Comparison of ENCODE assay signal across 1 cellular context in genomic region chr4:53150631-53151488, GRCh38.
TF ChIP-seq lines count a peak whose summit lies in the region.

No MANE protein-coding gene starts in this region.

TF ChIP-seq in K562, 482 proteins besides CTCF, POLR2A, EP300 and RAD21 (continued from another document):
- TF ChIP-seq, protein P1, sequence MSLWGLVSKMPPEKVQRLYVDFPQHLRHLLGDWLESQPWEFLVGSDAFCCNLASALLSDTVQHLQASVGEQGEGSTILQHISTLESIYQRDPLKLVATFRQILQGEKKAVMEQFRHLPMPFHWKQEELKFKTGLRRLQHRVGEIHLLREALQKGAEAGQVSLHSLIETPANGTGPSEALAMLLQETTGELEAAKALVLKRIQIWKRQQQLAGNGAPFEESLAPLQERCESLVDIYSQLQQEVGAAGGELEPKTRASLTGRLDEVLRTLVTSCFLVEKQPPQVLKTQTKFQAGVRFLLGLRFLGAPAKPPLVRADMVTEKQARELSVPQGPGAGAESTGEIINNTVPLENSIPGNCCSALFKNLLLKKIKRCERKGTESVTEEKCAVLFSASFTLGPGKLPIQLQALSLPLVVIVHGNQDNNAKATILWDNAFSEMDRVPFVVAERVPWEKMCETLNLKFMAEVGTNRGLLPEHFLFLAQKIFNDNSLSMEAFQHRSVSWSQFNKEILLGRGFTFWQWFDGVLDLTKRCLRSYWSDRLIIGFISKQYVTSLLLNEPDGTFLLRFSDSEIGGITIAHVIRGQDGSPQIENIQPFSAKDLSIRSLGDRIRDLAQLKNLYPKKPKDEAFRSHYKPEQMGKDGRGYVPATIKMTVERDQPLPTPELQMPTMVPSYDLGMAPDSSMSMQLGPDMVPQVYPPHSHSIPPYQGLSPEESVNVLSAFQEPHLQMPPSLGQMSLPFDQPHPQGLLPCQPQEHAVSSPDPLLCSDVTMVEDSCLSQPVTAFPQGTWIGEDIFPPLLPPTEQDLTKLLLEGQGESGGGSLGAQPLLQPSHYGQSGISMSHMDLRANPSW (CRISPR knock-in tag; IDR thresholded peaks at IDR 0.05), result no peak
- TF ChIP-seq ATF7 (IDR thresholded peaks at IDR 0.05) (peak; percentile 54), NR2C1 (IDR thresholded peaks at IDR 0.05) (no peak), NR2C1 (tag; IDR thresholded peaks at IDR 0.05) (0 out of 2 replicates have a peak, but pooled peaks have one; percentile 15), ATF3 (IDR thresholded peaks at IDR 0.05) (0 out of 2 replicates have a peak, but pooled peaks have one; percentile 7), ATF3 (CRISPR knock-in tag; conservative IDR thresholded peaks at IDR 0.05) (no peak), ZNF583 (CRISPR knock-in tag; IDR thresholded peaks at IDR 0.05) (no peak), CEBPG (CRISPR knock-in tag; IDR thresholded peaks at IDR 0.05) (no peak), CEBPG (tag; conservative IDR thresholded peaks at IDR 0.05 in 1 of 2, IDR thresholded peaks at IDR 0.05 in 1 of 2) (peak in 1 of 2 experiments; percentile 20; a peak in 1 of 4 replicates)
